In genomic region chr18:76487076-76487475, GRCh38 we compare ENCODE assay signal across 1 cellular context.
TF ChIP-seq lines count a peak whose summit lies in the region.

No MANE protein-coding gene starts in this region.

TF ChIP-seq in WTC11, 78 proteins besides CTCF, POLR2A, EP300 and RAD21 (continued from another document):
- TF ChIP-seq, protein P1, sequence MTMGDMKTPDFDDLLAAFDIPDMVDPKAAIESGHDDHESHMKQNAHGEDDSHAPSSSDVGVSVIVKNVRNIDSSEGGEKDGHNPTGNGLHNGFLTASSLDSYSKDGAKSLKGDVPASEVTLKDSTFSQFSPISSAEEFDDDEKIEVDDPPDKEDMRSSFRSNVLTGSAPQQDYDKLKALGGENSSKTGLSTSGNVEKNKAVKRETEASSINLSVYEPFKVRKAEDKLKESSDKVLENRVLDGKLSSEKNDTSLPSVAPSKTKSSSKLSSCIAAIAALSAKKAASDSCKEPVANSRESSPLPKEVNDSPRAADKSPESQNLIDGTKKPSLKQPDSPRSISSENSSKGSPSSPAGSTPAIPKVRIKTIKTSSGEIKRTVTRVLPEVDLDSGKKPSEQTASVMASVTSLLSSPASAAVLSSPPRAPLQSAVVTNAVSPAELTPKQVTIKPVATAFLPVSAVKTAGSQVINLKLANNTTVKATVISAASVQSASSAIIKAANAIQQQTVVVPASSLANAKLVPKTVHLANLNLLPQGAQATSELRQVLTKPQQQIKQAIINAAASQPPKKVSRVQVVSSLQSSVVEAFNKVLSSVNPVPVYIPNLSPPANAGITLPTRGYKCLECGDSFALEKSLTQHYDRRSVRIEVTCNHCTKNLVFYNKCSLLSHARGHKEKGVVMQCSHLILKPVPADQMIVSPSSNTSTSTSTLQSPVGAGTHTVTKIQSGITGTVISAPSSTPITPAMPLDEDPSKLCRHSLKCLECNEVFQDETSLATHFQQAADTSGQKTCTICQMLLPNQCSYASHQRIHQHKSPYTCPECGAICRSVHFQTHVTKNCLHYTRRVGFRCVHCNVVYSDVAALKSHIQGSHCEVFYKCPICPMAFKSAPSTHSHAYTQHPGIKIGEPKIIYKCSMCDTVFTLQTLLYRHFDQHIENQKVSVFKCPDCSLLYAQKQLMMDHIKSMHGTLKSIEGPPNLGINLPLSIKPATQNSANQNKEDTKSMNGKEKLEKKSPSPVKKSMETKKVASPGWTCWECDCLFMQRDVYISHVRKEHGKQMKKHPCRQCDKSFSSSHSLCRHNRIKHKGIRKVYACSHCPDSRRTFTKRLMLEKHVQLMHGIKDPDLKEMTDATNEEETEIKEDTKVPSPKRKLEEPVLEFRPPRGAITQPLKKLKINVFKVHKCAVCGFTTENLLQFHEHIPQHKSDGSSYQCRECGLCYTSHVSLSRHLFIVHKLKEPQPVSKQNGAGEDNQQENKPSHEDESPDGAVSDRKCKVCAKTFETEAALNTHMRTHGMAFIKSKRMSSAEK (CRISPR knock-in tag; IDR thresholded peaks at IDR 0.05; ENCODE audit: borderline replicate concordance) = no peak
- TF ChIP-seq ZSCAN18 (CRISPR knock-in tag; IDR thresholded peaks at IDR 0.05) (no peak), E2F5 (CRISPR knock-in tag; IDR thresholded peaks at IDR 0.05) (no peak), FOXJ3 (CRISPR knock-in tag; IDR thresholded peaks at IDR 0.05; ENCODE audit: borderline replicate concordance) (no peak), E2F4 (CRISPR knock-in tag; IDR thresholded peaks at IDR 0.05; ENCODE audit: borderline replicate concordance, low read depth) (no peak), ELF4 (CRISPR knock-in tag; IDR thresholded peaks at IDR 0.05; ENCODE audit: low read depth) (no peak), NFYB (CRISPR knock-in tag; conservative IDR thresholded peaks at IDR 0.05; ENCODE audit: low read depth) (no peak), FOXK1 (CRISPR knock-in tag; IDR thresholded peaks at IDR 0.05) (no peak), RORB (CRISPR knock-in tag; IDR thresholded peaks at IDR 0.05) (no peak)
- TF ChIP-seq, protein P2, sequence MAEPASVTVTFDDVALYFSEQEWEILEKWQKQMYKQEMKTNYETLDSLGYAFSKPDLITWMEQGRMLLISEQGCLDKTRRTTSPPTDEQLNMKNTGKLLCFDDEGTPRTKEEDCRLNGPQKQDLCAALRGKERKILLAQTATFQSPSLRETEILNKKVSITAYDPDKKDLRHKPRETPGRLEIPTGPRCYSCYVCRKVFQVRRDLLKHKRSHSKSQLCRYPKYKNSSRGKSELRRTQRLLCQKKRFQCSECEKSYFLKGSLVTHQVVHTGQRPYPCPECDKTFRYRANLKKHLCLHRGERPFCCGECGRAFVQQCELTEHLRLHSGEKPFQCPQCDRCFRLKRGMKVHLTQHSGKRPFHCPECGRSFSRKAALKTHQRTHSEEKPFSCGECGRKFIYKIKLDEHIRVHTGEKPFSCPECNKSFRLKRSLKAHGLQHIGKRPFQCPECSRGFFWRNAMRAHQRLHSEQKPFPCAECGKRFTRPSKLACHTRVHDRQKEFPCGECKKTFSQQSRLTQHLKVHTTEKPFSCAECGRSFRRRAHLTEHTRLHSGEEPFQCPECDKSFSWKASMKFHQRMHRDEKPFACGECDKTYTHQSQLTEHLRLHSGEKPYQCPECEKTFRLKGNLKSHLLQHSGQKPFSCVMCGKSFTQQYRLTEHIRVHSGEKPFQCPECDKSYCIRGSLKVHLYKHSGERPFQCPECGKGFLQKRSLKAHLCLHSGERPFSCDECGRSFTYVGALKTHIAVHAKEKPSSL (CRISPR knock-in tag; conservative IDR thresholded peaks at IDR 0.05) = no peak
TF ChIP-seq in WTC11: peak in this region for 0.
